8 cellular contexts compared by ENCODE assay signal in the genomic region with DNA sequence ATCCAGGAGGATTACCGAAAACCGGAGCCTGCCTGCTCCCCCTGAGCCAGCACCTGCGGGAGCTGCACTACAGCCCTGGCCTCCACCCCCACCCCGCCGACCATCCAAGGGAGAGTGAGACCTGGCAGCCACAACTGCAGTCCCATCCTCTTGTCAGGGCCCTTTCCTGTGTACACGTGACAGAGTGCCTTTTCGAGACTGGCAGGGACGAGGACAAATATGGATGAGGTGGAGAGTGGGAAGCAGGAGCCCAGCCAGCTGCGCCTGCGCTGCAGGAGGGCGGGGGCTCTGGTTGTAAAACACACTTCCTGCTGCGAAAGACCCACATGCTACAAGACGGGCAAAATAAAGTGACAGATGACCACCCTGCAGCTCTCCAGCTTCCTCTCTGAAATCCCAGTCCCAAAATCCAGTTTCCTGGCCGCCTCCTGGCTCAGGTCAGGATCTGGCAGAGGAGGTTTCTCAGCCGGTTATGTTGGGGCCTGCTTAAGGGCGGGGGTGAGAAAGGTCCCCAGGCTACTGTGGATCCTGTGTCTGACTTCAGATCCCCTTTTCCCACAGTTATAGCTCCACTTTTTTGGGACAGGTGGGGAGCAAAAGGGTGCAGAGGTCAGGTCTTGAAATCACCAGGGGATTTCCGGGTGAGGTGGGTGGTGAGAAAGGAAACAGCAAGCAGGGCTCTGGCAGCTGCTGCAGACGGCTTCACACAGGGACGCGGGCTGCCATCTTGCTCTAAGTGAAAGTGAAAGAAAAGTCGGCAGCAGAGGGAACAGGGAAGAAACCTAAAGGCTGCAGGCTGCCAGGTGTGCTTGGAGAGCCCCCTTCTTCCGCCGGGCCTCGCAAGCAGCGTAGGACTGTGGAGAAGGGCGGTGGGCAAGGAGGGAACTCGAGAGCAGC. TPM values are rescaled to one million over a fixed set of nuclear protein-coding genes. Genes with fewer than 3 reads are reported as not detected.
DNase-seq lines count a peak whose midpoint lies in the region; FAIRE-seq and TF ChIP-seq lines count a peak whose summit lies in the region.

Gene TAPBPL, plus strand, starts transcription at position 695 of the 897 bp plus-strand sequence. CDS start 207 bp downstream, outside the sequence.

- H3K36me3 ChIP-seq in mesodermal cell (ENCODE audit: control insufficient read depth, insufficient read depth, low read length) = no peaks in the 10 kb centered on the region

- WGBS in mesodermal cell (ENCODE audit: insufficient coverage in 2 of 2), 2 experiments = 29 to 40% methylated on average over 23 to 26 of the region's 27 CpGs

- no peak for TF ChIP-seq CTCF in AG10803 (conservative IDR thresholded peaks at IDR 0.05; ENCODE audit: low read length)

- H3K4me3 ChIP-seq in AG10803 (ENCODE audit: low read length) (peak within 1 kb of the TSS; percentile 80), mesodermal cell (ENCODE audit: extremely low read depth, insufficient read depth, low read length, poor library complexity, severe bottlenecking) (peak within 1 kb of the TSS; percentile 31)

- peak; percentile 78 for DNase-seq in AG10803 (ENCODE audit: low read depth)
- DNase-seq in HK-2 (ENCODE audit: unreplicated experiment) = peak; percentile 82
- DNase-seq in NK-92 (lab: John Stamatoyannopoulos, UW; ENCODE audit: unreplicated experiment) = peak; percentile 22
- DNase-seq in activated CD8-positive, alpha-beta memory T cell treated with anti-CD3 and anti-CD28 coated beads, Interleukin-2, amount 50 U/mL, for 4 hours = peak; percentile 75
- peak; percentile 57 to 69 for DNase-seq in stimulated activated CD8-positive, alpha-beta memory T cell treated with anti-CD3 and anti-CD28 coated beads, Interleukin-15, amount 100 ng/mL, for 4 hours (ENCODE audit: low read depth in 2 of 2)

- peaks cover 17% of the 10 kb centered on the region for H3K4me1 ChIP-seq in mesodermal cell (ENCODE audit: control insufficient read depth, insufficient read depth, low read length, poor library complexity, severe bottlenecking)

- peak; percentile 26 for FAIRE-seq in endometrium (lab: Jason Lieb, UNC)

- H3K27ac ChIP-seq in mesodermal cell (ENCODE audit: low read depth, low read length, severe bottlenecking) = peak within 1 kb of the TSS; percentile 83

- no peaks in the 10 kb centered on the region for H3K9me3 ChIP-seq in mesodermal cell (ENCODE audit: control insufficient read depth, low read length)

- peak; percentile 71 for TF ChIP-seq POLR2A in GM19099 (IDR thresholded peaks at IDR 0.05; ENCODE audit: extremely low read depth, insufficient read length, low read depth)

RNA-seq across cellular contexts. Expression of gene TAPBPL, which starts in this region (rescaled TPM):
- 1.4 TPM for polyA plus RNA-seq in mesodermal cell (2013, experiment 1 of 2)
- 1.3 TPM for polyA plus RNA-seq in mesodermal cell (2013, experiment 2 of 2)

Comparison
In these comparisons a context has a peak if more than half of its experiments do, and no peak if none do; other contexts are left out.
1. Peak in every context shown above with its lines: DNase-seq, H3K4me3 ChIP-seq and H3K27ac ChIP-seq.
2. DNase-seq: peak in every context shown above with its lines; median percentile 82 in HK-2; 78 in AG10803; 75 in activated CD8-positive, alpha-beta memory T cell treated with anti-CD3 and anti-CD28 coated beads, Interleukin-2, amount 50 U/mL, for 4 hours; 63 in stimulated activated CD8-positive, alpha-beta memory T cell treated with anti-CD3 and anti-CD28 coated beads, Interleukin-15, amount 100 ng/mL, for 4 hours; 22 in NK-92.